8 cellular contexts compared by ENCODE assay signal in the genomic region with DNA sequence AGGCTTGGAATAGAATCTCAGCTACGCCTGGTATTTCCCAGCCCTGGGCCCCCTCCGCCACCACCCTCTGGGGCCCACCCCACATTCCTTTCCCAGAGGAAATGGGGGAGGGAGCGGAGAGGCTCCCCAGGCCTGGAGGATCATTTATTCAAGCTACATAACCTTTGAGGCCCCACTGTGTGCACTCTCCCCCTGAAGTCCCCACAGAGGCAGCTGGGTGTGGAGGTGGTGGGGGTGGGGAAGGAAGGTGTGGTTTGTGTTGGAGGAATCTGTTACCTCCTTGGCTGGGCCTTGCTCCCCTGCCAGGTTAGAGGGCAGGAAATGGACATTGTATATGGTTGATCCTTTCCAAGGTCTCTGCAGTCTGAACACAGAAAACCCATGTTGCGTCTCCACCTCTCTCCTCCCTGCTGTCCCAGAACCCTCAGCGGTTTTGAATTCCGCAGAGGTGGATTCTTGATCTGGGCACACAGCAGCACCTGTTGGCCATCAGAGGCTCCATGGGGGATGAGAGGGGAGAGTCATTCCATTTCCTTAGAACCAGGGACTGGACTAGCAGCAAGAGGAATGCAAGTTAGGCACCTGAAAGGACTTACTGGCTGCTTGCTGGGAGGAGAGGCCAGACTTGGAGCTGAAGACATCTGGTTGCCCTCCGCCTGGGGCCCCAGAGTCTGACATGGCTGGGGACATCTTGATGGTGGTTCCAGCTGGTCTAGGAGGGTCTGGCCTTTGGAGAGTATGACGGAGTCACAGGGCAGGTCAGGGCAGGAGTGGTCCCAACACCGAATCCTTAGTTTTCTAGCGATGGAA. TPM values are rescaled to one million over a fixed set of nuclear protein-coding genes. Genes with fewer than 3 reads are reported as not detected.
A peak's percentile ranks its signal among the peaks of the same experiment; 100 is the strongest.
DNase-seq lines count a peak whose midpoint lies in the region; ATAC-seq and TF ChIP-seq lines count a peak whose summit lies in the region.

No MANE protein-coding gene starts in this region.

- POLR2A ChIA-PET in RWPE1 (lab: Yijun Ruan, JAX; ENCODE audit: low non-redundant PET) = interaction anchor here (1.0 kb wide), 1 partner anchor 100 kb away, joined by 3 read pairs; a partner anchor contains a TSS

- in situ Hi-C loops in HAP-1 (cut with MboI; ENCODE audit: low sequenced_read_pairs) = no loop called here

- H3K36me3 ChIP-seq in fibroblast of lung (ENCODE audit: control insufficient read depth, insufficient read depth, low read length) = peaks cover 2% of the 10 kb centered on the region
- no peaks in the 10 kb centered on the region for H3K36me3 ChIP-seq in HAP-1 (replicated peaks)

- peak overlapping the region; percentile 46 to 55 (median 49) for H3K4me3 ChIP-seq in fibroblast of lung (replicated peaks in 1 of 4; ENCODE audit: control extremely low read depth in 1 of 4, insufficient read depth in 1 of 4, low read depth in 3 of 4, low read length in 4 of 4)
- no peak overlapping the region for H3K4me3 ChIP-seq in HAP-1

- peaks cover 47% of the 10 kb centered on the region for H3K4me1 ChIP-seq in fibroblast of lung (ENCODE audit: control insufficient read depth, extremely low read depth, insufficient read depth, low read length)
- H3K4me1 ChIP-seq in HAP-1 = no peaks in the 10 kb centered on the region

- no peaks in the 10 kb centered on the region for H3K27me3 ChIP-seq in fibroblast of lung (ENCODE audit: control insufficient read depth, insufficient read depth, low read length)
- H3K27me3 ChIP-seq in HAP-1 (ENCODE audit: low read depth) = peaks cover 46% of the 10 kb centered on the region

- no peak overlapping the region for H2AFZ ChIP-seq in fibroblast of lung (ENCODE audit: low read length)

- H3K4me2 ChIP-seq in fibroblast of lung (ENCODE audit: extremely low read depth, insufficient read depth, low read length) = peak overlapping the region; percentile 91

- H3K27ac ChIP-seq in RWPE1 (peak overlapping the region; percentile 99), fibroblast of lung (ENCODE audit: insufficient read depth, low read length) (peak overlapping the region; percentile 98)

- no peaks in the 10 kb centered on the region for H4K20me1 ChIP-seq in fibroblast of lung (ENCODE audit: control insufficient read depth, extremely low read depth, insufficient read depth, low read length)

- ATAC-seq in GM19328 (IDR thresholded peaks at IDR 0.05; ENCODE audit: unreplicated experiment) = no peak

- peak; percentile 88 for DNase-seq in AG08395 (ENCODE audit: low spot score)
- peak; percentile 90 for DNase-seq in RWPE1 (ENCODE audit: low spot score)
- DNase-seq in fibroblast of lung (ENCODE audit: low read depth in 2 of 2) = peak; percentile 52 to 89
- peak; percentile 84 for DNase-seq in myocyte (ENCODE audit: low read depth)
- DNase-seq in inferior parietal cortex (ENCODE audit: extremely low spot score) = no peak
- no peak for DNase-seq in COLO829 (ENCODE audit: low spot score)
- no peak for DNase-seq in HAP-1 (ENCODE audit: low spot score in 2 of 2)

- H3K9me3 ChIP-seq in fibroblast of lung (ENCODE audit: control insufficient read depth, insufficient read depth, low read depth, low read length) (no peaks in the 10 kb centered on the region), HAP-1 (no peaks in the 10 kb centered on the region)

- CTCF ChIA-PET in RWPE1 (lab: Yijun Ruan, JAX) = interaction anchor here (0.6 to 0.9 kb wide), 3 partner anchors 29 to 102 kb away, joined by 3 to 4 read pairs (median 3); no protein-coding TSS in a partner anchor

- TF ChIP-seq CTCF in RWPE1 (conservative IDR thresholded peaks at IDR 0.05; ENCODE audit: low read depth) (no peak), fibroblast of lung (conservative IDR thresholded peaks at IDR 0.05 in 1 of 2, IDR thresholded peaks at IDR 0.05 in 1 of 2; ENCODE audit: low read depth in 1 of 2, low read length in 2 of 2) (no peak)

- H3K79me2 ChIP-seq in fibroblast of lung (ENCODE audit: control insufficient read depth, insufficient read depth, low read length) = peaks cover 71% of the 10 kb centered on the region

- H3K9ac ChIP-seq in fibroblast of lung (ENCODE audit: insufficient read depth, low read length) = peak overlapping the region; percentile 68

RNA-seq across cellular contexts. Expression of a gene that starts 23.0 kb away (rescaled TPM):
- total RNA-seq in fibroblast of lung (18.2 and 41.1 TPM in 2 replicates), myocyte (68.6 and 73.9 TPM in 2 replicates)
- 28.1 and 31.0 TPM in 2 replicates for polyA plus RNA-seq in fibroblast of lung
- polyA plus RNA-seq in fibroblast of lung (2012) = 71.0 and 72.1 TPM in 2 replicates
- polyA minus RNA-seq in fibroblast of lung (ENCODE audit: low replicate concordance) = 114 and 139 TPM in 2 replicates
- 98.4 TPM for polyA plus RNA-seq in myocyte (2012)

Comparison
In these comparisons a context has a peak if more than half of its experiments do, and no peak if none do; other contexts are left out.
1. DNase-seq: peak in AG08395 (single experiment), RWPE1 (single experiment), fibroblast of lung (2 of 2) and myocyte (single experiment); none in inferior parietal cortex (single experiment), COLO829 (single experiment) and HAP-1 (0 of 2).